ENCODE assay signal across 1 cellular context in the genomic region with DNA sequence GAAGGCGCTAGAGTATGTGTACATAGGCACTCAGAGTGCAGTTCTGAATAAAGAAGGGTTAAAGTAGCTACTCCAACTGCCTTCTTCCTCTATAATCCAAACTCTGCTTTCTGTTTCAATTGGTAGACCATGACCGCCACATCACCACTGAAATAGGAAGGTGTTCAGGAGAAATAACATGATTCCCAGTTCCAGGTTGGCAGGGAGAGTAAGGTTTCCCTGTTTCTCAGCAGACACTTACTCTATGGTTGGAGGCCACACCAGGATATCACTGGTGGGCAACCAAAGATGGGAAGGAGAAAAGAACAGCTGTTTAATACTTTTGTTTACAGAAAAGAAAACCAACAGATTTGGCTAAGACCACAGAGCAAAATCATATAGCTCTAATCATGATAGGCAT.
TF ChIP-seq lines count a peak whose summit lies in the region.

No MANE protein-coding gene starts in this region.

TF ChIP-seq in GM12878, 131 proteins besides CTCF, POLR2A, EP300 and RAD21 (continued from another document):
- TF ChIP-seq, protein P1, sequence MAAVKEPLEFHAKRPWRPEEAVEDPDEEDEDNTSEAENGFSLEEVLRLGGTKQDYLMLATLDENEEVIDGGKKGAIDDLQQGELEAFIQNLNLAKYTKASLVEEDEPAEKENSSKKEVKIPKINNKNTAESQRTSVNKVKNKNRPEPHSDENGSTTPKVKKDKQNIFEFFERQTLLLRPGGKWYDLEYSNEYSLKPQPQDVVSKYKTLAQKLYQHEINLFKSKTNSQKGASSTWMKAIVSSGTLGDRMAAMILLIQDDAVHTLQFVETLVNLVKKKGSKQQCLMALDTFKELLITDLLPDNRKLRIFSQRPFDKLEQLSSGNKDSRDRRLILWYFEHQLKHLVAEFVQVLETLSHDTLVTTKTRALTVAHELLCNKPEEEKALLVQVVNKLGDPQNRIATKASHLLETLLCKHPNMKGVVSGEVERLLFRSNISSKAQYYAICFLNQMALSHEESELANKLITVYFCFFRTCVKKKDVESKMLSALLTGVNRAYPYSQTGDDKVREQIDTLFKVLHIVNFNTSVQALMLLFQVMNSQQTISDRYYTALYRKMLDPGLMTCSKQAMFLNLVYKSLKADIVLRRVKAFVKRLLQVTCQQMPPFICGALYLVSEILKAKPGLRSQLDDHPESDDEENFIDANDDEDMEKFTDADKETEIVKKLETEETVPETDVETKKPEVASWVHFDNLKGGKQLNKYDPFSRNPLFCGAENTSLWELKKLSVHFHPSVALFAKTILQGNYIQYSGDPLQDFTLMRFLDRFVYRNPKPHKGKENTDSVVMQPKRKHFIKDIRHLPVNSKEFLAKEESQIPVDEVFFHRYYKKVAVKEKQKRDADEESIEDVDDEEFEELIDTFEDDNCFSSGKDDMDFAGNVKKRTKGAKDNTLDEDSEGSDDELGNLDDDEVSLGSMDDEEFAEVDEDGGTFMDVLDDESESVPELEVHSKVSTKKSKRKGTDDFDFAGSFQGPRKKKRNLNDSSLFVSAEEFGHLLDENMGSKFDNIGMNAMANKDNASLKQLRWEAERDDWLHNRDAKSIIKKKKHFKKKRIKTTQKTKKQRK (IDR thresholded peaks at IDR 0.05; ENCODE audit: low read depth, low read length): no peak
- TF ChIP-seq DPF2 (IDR thresholded peaks at IDR 0.05): 0 out of 2 replicates have a peak, but pooled peaks have one; percentile 21
- TF ChIP-seq RUNX3 (IDR thresholded peaks at IDR 0.05; ENCODE audit: low read length): peak; percentile 61
- TF ChIP-seq, protein P2, sequence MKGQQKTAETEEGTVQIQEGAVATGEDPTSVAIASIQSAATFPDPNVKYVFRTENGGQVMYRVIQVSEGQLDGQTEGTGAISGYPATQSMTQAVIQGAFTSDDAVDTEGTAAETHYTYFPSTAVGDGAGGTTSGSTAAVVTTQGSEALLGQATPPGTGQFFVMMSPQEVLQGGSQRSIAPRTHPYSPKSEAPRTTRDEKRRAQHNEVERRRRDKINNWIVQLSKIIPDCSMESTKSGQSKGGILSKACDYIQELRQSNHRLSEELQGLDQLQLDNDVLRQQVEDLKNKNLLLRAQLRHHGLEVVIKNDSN (IDR thresholded peaks at IDR 0.05; ENCODE audit: borderline replicate concordance, extremely low read length, insufficient read depth, low read depth, low read length): no peak
- TF ChIP-seq, protein P3, sequence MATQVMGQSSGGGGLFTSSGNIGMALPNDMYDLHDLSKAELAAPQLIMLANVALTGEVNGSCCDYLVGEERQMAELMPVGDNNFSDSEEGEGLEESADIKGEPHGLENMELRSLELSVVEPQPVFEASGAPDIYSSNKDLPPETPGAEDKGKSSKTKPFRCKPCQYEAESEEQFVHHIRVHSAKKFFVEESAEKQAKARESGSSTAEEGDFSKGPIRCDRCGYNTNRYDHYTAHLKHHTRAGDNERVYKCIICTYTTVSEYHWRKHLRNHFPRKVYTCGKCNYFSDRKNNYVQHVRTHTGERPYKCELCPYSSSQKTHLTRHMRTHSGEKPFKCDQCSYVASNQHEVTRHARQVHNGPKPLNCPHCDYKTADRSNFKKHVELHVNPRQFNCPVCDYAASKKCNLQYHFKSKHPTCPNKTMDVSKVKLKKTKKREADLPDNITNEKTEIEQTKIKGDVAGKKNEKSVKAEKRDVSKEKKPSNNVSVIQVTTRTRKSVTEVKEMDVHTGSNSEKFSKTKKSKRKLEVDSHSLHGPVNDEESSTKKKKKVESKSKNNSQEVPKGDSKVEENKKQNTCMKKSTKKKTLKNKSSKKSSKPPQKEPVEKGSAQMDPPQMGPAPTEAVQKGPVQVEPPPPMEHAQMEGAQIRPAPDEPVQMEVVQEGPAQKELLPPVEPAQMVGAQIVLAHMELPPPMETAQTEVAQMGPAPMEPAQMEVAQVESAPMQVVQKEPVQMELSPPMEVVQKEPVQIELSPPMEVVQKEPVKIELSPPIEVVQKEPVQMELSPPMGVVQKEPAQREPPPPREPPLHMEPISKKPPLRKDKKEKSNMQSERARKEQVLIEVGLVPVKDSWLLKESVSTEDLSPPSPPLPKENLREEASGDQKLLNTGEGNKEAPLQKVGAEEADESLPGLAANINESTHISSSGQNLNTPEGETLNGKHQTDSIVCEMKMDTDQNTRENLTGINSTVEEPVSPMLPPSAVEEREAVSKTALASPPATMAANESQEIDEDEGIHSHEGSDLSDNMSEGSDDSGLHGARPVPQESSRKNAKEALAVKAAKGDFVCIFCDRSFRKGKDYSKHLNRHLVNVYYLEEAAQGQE (IDR thresholded peaks at IDR 0.05; ENCODE audit: low read depth, low read length): no peak
- 0 out of 2 replicates have a peak, but pooled peaks have one; percentile 31 for TF ChIP-seq NFIC (IDR thresholded peaks at IDR 0.05; ENCODE audit: low read depth, low read length)
- TF ChIP-seq HDGF (IDR thresholded peaks at IDR 0.05): no peak
- TF ChIP-seq CREM (IDR thresholded peaks at IDR 0.05; ENCODE audit: low read depth): no peak
- TF ChIP-seq CBX3 (IDR thresholded peaks at IDR 0.05; ENCODE audit: borderline replicate concordance, low read depth): no peak
- no peak for TF ChIP-seq BACH1 (IDR thresholded peaks at IDR 0.05; ENCODE audit: borderline replicate concordance)
- TF ChIP-seq ZNF384 (IDR thresholded peaks at IDR 0.05; ENCODE audit: borderline replicate concordance, low read depth, low read length): no peak
- TF ChIP-seq, protein P4, sequence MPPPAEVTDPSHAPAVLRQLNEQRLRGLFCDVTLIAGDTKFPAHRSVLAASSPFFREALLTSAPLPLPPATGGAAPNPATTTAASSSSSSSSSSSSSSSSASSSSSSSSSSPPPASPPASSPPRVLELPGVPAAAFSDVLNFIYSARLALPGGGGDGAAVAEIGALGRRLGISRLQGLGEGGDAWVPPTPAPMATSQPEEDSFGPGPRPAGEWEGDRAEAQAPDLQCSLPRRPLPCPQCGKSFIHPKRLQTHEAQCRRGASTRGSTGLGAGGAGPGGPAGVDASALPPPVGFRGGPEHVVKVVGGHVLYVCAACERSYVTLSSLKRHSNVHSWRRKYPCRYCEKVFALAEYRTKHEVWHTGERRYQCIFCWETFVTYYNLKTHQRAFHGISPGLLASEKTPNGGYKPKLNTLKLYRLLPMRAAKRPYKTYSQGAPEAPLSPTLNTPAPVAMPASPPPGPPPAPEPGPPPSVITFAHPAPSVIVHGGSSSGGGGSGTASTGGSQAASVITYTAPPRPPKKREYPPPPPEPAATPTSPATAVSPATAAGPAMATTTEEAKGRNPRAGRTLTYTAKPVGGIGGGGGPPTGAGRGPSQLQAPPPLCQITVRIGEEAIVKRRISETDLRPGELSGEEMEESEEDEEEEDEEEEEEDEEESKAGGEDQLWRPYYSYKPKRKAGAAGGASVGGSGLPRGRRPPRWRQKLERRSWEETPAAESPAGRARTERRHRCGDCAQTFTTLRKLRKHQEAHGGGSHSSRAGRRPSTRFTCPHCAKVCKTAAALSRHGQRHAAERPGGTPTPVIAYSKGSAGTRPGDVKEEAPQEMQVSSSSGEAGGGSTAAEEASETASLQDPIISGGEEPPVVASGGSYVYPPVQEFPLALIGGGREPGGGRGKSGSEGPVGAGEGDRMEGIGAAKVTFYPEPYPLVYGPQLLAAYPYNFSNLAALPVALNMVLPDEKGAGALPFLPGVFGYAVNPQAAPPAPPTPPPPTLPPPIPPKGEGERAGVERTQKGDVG (CRISPR knock-in tag; IDR thresholded peaks at IDR 0.05): no peak
- no peak for TF ChIP-seq MTA3 (IDR thresholded peaks at IDR 0.05; ENCODE audit: borderline replicate concordance, low read length)
- TF ChIP-seq LARP7 (IDR thresholded peaks at IDR 0.05): no peak
- TF ChIP-seq, protein P5, sequence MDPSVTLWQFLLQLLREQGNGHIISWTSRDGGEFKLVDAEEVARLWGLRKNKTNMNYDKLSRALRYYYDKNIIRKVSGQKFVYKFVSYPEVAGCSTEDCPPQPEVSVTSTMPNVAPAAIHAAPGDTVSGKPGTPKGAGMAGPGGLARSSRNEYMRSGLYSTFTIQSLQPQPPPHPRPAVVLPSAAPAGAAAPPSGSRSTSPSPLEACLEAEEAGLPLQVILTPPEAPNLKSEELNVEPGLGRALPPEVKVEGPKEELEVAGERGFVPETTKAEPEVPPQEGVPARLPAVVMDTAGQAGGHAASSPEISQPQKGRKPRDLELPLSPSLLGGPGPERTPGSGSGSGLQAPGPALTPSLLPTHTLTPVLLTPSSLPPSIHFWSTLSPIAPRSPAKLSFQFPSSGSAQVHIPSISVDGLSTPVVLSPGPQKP (IDR thresholded peaks at IDR 0.05; ENCODE audit: low read depth, low read length): no peak
- no peak for TF ChIP-seq HDAC6 (IDR thresholded peaks at IDR 0.05; ENCODE audit: unreplicated experiment)
- TF ChIP-seq CEBPB (IDR thresholded peaks at IDR 0.05; ENCODE audit: borderline replicate concordance in 1 of 2, low read depth in 2 of 2, low read length in 2 of 2): no peak
- no peak for TF ChIP-seq MYB (IDR thresholded peaks at IDR 0.05; ENCODE audit: borderline replicate concordance, low read depth, low read length)
- no peak for TF ChIP-seq RB1 (IDR thresholded peaks at IDR 0.05; ENCODE audit: borderline replicate concordance)
